ENCODE assay signal across 31 cellular contexts in genomic region chr19:13484141-13484540, GRCh38.
"Had no signal": no experiment of that assay in that cellular context is flagged by ENCODE, and none has a peak within 500 bp of the region (broad histone marks: within the 10 kb centered on the region; RNA-seq: fewer than 3 reads in every experiment).

No MANE protein-coding gene starts in this region.

- H3K4me1 Mint-ChIP-seq: activated CD4-positive, alpha-beta T cell treated with anti-CD3 and anti-CD28 coated beads for 36 hours; activated CD4-positive, alpha-beta T cell treated with anti-CD3 and anti-CD28 coated beads, Interleukin-2, amount 10 ng/mL, durations not matched to agents 24 days and 14 days; activated CD8-positive, alpha-beta memory T cell treated with anti-CD3 and anti-CD28 coated beads, Interleukin-2, amount 10 ng/mL, durations not matched to agents 7 days and 5 days; activated naive CD4-positive, alpha-beta T cell treated with anti-CD3 and anti-CD28 coated beads, Interleukin-2, amount 10 ng/mL, durations not matched to agents 7 days and 5 days; activated naive CD8-positive, alpha-beta T cell treated with anti-CD3 and anti-CD28 coated beads, Interleukin-2, amount 10 ng/mL, durations not matched to agents 7 days and 5 days; brain; T-helper 17 cell had no signal

- H3K36me3 ChIP-seq: ascending aorta, breast epithelium, cardiac muscle cell, colonic mucosa, esophagus squamous epithelium, gastrocnemius medialis, heart left ventricle had no signal

- H3K9me3 ChIP-seq: ascending aorta, colonic mucosa, gastrocnemius medialis had no signal

- H3K27me3 ChIP-seq: ascending aorta, cardiac muscle cell, colonic mucosa, foreskin keratinocyte, gastrocnemius medialis had no signal

- H3K27ac ChIP-seq: ascending aorta, breast epithelium, cardiac muscle cell, colonic mucosa, epithelial cell of prostate, esophagus squamous epithelium, foreskin keratinocyte, gastrocnemius medialis, heart left ventricle had no signal

- H3K36me3 Mint-ChIP-seq: activated CD4-positive, alpha-beta memory T cell treated with anti-CD3 and anti-CD28 coated beads for 36 hours; activated CD8-positive, alpha-beta memory T cell treated with anti-CD3 and anti-CD28 coated beads, Interleukin-2, amount 10 ng/mL, durations not matched to agents 7 days and 5 days; activated naive CD4-positive, alpha-beta T cell treated with anti-CD3 and anti-CD28 coated beads, Interleukin-2, amount 10 ng/mL, durations not matched to agents 7 days and 5 days; activated naive CD4-positive, alpha-beta T cell treated with anti-CD3 and anti-CD28 coated beads, Interleukin-2, amount 50 U/mL, for 72 hours; activated naive CD8-positive, alpha-beta T cell treated with anti-CD3 and anti-CD28 coated beads, Interleukin-2, amount 10 ng/mL, durations not matched to agents 7 days and 5 days had no signal

- H3K27ac Mint-ChIP-seq: activated CD4-positive, alpha-beta memory T cell treated with anti-CD3 and anti-CD28 coated beads for 36 hours; activated CD4-positive, alpha-beta T cell treated with anti-CD3 and anti-CD28 coated beads for 36 hours; activated CD4-positive, alpha-beta T cell treated with anti-CD3 and anti-CD28 coated beads, Interleukin-2, amount 10 ng/mL, durations not matched to agents 24 days and 14 days; activated CD8-positive, alpha-beta memory T cell treated with anti-CD3 and anti-CD28 coated beads, Interleukin-2, amount 10 ng/mL, durations not matched to agents 7 days and 5 days; activated CD8-positive, alpha-beta T cell treated with anti-CD3 and anti-CD28 coated beads, Interleukin-2, amount 10 ng/mL, durations not matched to agents 7 days and 5 days; activated naive CD4-positive, alpha-beta T cell treated with anti-CD3 and anti-CD28 coated beads, Interleukin-2, amount 10 ng/mL, durations not matched to agents 7 days and 5 days; activated naive CD4-positive, alpha-beta T cell treated with anti-CD3 and anti-CD28 coated beads, Interleukin-2, amount 50 U/mL, for 72 hours; activated naive CD8-positive, alpha-beta T cell treated with anti-CD3 and anti-CD28 coated beads, Interleukin-2, amount 10 ng/mL, durations not matched to agents 7 days and 5 days; activated T-helper 1 cell treated with anti-CD3 and anti-CD28 coated beads, Interleukin-12 subunit alpha, Interleukin-12 subunit beta, Interleukin-2, Interleukin-4 antibody, amounts not matched to agents 30 ng/mL and 10 ng/mL and 1 ng/mL, durations not matched to agents 14 hours and 24 hours and 36 hours; activated T-helper 2 cell treated with anti-CD3 and anti-CD28 coated beads, Interferon-gamma antibody, Interleukin-2, Interleukin-4, amounts not matched to agents 10 μg/mL and 5 μg/mL and 100 μg/mL, durations not matched to agents 14 hours and 24 hours and 36 hours; T-helper 17 cell had no signal

- DNase-seq: activated CD4-positive, alpha-beta memory T cell treated with anti-CD3 and anti-CD28 coated beads for 36 hours; activated CD4-positive, alpha-beta T cell treated with anti-CD3 and anti-CD28 coated beads for 36 hours; activated CD4-positive, alpha-beta T cell treated with anti-CD3 and anti-CD28 coated beads, Interleukin-2, amount 10 ng/mL, durations not matched to agents 24 days and 14 days; activated CD4-positive, CD25-positive, alpha-beta regulatory T cell; activated CD4-positive, CD25-positive, alpha-beta regulatory T cell treated with anti-CD3 and anti-CD28 coated beads, Interleukin-2, amount 50 U/mL, for 72 hours; activated CD8-positive, alpha-beta memory T cell treated with anti-CD3 and anti-CD28 coated beads, Interleukin-2, amount 10 ng/mL, durations not matched to agents 7 days and 5 days; activated CD8-positive, alpha-beta memory T cell treated with anti-CD3 and anti-CD28 coated beads, Interleukin-2, amount 50 U/mL, for 4 hours; activated CD8-positive, alpha-beta T cell treated with anti-CD3 and anti-CD28 coated beads, Interleukin-2, amount 10 ng/mL, durations not matched to agents 7 days and 5 days; activated effector memory CD4-positive, alpha-beta T cell treated with anti-CD3 and anti-CD28 coated beads, Interleukin-2, amount 50 U/mL, for 16 hours; activated naive CD4-positive, alpha-beta T cell treated with anti-CD3 and anti-CD28 coated beads, Interleukin-2, amount 10 ng/mL, durations not matched to agents 7 days and 5 days; activated naive CD8-positive, alpha-beta T cell treated with anti-CD3 and anti-CD28 coated beads, Interleukin-2, amount 10 ng/mL, durations not matched to agents 7 days and 5 days; activated T-cell treated with anti-CD3 and anti-CD28 coated beads, Interleukin-2, amount 50 U/mL, for 1 hour; activated T-cell treated with anti-CD3 and anti-CD28 coated beads, Interleukin-2, amount 50 U/mL, for 48 hours; central memory CD4-positive, alpha-beta T cell; colonic mucosa; effector CD8-positive, alpha-beta T cell; esophagus squamous epithelium; foreskin keratinocyte; gastrocnemius medialis; glutamatergic neuron; heart left ventricle; T-helper 1 cell; T-helper 17 cell had no signal

- H3K27me3 Mint-ChIP-seq: activated CD4-positive, alpha-beta T cell treated with anti-CD3 and anti-CD28 coated beads, Interleukin-2, amount 10 ng/mL, durations not matched to agents 24 days and 14 days; activated CD8-positive, alpha-beta memory T cell treated with anti-CD3 and anti-CD28 coated beads, Interleukin-2, amount 10 ng/mL, durations not matched to agents 7 days and 5 days; activated naive CD8-positive, alpha-beta T cell treated with anti-CD3 and anti-CD28 coated beads, Interleukin-2, amount 10 ng/mL, durations not matched to agents 7 days and 5 days had no signal

- H3K4me3 ChIP-seq: ascending aorta, breast epithelium, cardiac muscle cell, colonic mucosa, esophagus squamous epithelium, gastrocnemius medialis, heart left ventricle had no signal

- H3K4me3 Mint-ChIP-seq: activated CD4-positive, alpha-beta memory T cell treated with anti-CD3 and anti-CD28 coated beads for 36 hours; activated CD4-positive, alpha-beta T cell treated with anti-CD3 and anti-CD28 coated beads for 36 hours; activated CD4-positive, alpha-beta T cell treated with anti-CD3 and anti-CD28 coated beads, Interleukin-2, amount 10 ng/mL, durations not matched to agents 24 days and 14 days; activated CD8-positive, alpha-beta memory T cell treated with anti-CD3 and anti-CD28 coated beads, Interleukin-2, amount 10 ng/mL, durations not matched to agents 7 days and 5 days; activated CD8-positive, alpha-beta T cell treated with anti-CD3 and anti-CD28 coated beads, Interleukin-2, amount 10 ng/mL, durations not matched to agents 7 days and 5 days; activated naive CD4-positive, alpha-beta T cell treated with anti-CD3 and anti-CD28 coated beads, Interleukin-2, amount 10 ng/mL, durations not matched to agents 7 days and 5 days; activated naive CD8-positive, alpha-beta T cell treated with anti-CD3 and anti-CD28 coated beads, Interleukin-2, amount 10 ng/mL, durations not matched to agents 7 days and 5 days; activated T-helper 1 cell treated with anti-CD3 and anti-CD28 coated beads, Interleukin-12 subunit alpha, Interleukin-12 subunit beta, Interleukin-2, Interleukin-4 antibody, amounts not matched to agents 30 ng/mL and 10 ng/mL and 1 ng/mL, durations not matched to agents 14 hours and 24 hours and 36 hours; brain; T-helper 17 cell had no signal

- H3K4me1 ChIP-seq: ascending aorta, breast epithelium, colonic mucosa, esophagus squamous epithelium, foreskin keratinocyte, gastrocnemius medialis, heart left ventricle had no signal

- ATAC-seq: activated CD4-positive, alpha-beta T cell treated with anti-CD3 and anti-CD28 coated beads for 36 hours; activated CD8-positive, alpha-beta memory T cell treated with anti-CD3 and anti-CD28 coated beads, Interleukin-2, amount 10 ng/mL, durations not matched to agents 7 days and 5 days; activated CD8-positive, alpha-beta T cell treated with anti-CD3 and anti-CD28 coated beads, Interleukin-2, amount 10 ng/mL, durations not matched to agents 7 days and 5 days; activated naive CD4-positive, alpha-beta T cell treated with anti-CD3 and anti-CD28 coated beads, Interleukin-2, amount 50 U/mL, for 72 hours; foreskin keratinocyte; gastrocnemius medialis; heart left ventricle; T-helper 17 cell had no signal
